ENCODE assay signal across 13 cellular contexts in genomic region chr22:42938449-42938848, GRCh38.
DNase-seq lines count a peak whose midpoint lies in the region; ATAC-seq, FAIRE-seq and TF ChIP-seq lines count a peak whose summit lies in the region.
"Had no signal": no experiment of that assay in that cellular context is flagged by ENCODE, and none has a peak within 500 bp of the region (broad histone marks: within the 10 kb centered on the region; RNA-seq: fewer than 3 reads in every experiment).

No MANE protein-coding gene starts in this region.

- CTCF ChIA-PET in activated CD8-positive, alpha-beta T cell treated with anti-CD3 and anti-CD28 coated beads, Interleukin-2, amount 10 ng/mL, durations not matched to agents 7 days and 5 days (lab: Charles Lee): interaction anchor here (1.1 kb wide), 1 partner anchor 121 kb away, joined by 3 read pairs; no protein-coding TSS in a partner anchor
- CTCF ChIA-PET in activated CD8-positive, alpha-beta T cell treated with anti-CD3 and anti-CD28 coated beads for 36 hours (lab: Charles Lee): no interaction called here

- no peak for DNase-seq in activated CD8-positive, alpha-beta T cell treated with anti-CD3 and anti-CD28 coated beads, Interleukin-2, amount 10 ng/mL, durations not matched to agents 7 days and 5 days
- DNase-seq in activated CD8-positive, alpha-beta T cell treated with anti-CD3 and anti-CD28 coated beads for 36 hours: no peak
- DNase-seq in heart left ventricle: no peak
- DNase-seq in pancreas: peak in 1 of 6 donors; percentile 36
- no peak for DNase-seq in left lobe of liver (ENCODE audit: low spot score)
- DNase-seq: 8988T; NCI-H1105; NCI-H446; stimulated activated naive CD8-positive, alpha-beta T cell treated with anti-CD3 and anti-CD28 coated beads, Interleukin-15, Interleukin-2, amounts not matched to agents 100 U/mL and 50 U/mL, for 24 hours had no signal

- intact Hi-C loops in activated CD8-positive, alpha-beta T cell treated with anti-CD3 and anti-CD28 coated beads for 36 hours (cut with micrococcal nuclease): no loop called here
- intact Hi-C loops in heart left ventricle (cut with DNase I) (no loop called here), pancreas (cut with DNase I) (no loop called here)

- no peaks in the 10 kb centered on the region for H3K27me3 Mint-ChIP-seq in activated CD8-positive, alpha-beta T cell treated with anti-CD3 and anti-CD28 coated beads, Interleukin-2, amount 10 ng/mL, durations not matched to agents 7 days and 5 days (ENCODE audit: low read depth)
- H3K27me3 Mint-ChIP-seq in activated CD8-positive, alpha-beta T cell treated with anti-CD3 and anti-CD28 coated beads for 36 hours: no peaks in the 10 kb centered on the region

- TF ChIP-seq CTCF in activated CD8-positive, alpha-beta T cell treated with anti-CD3 and anti-CD28 coated beads for 36 hours (IDR thresholded peaks at IDR 0.05): no peak
- TF ChIP-seq CTCF in heart left ventricle (IDR thresholded peaks at IDR 0.05) (no peak), pancreas (IDR thresholded peaks at IDR 0.05) (no peak)

- TF ChIP-seq POLR2A in heart left ventricle (IDR thresholded peaks at IDR 0.05): no peak

- no peak for FAIRE-seq in pancreas (lab: Jason Lieb, UNC)

- H3K4me1 Mint-ChIP-seq in activated CD8-positive, alpha-beta T cell treated with anti-CD3 and anti-CD28 coated beads, Interleukin-2, amount 10 ng/mL, durations not matched to agents 7 days and 5 days (ENCODE audit: low read depth): peaks cover 41% of the 10 kb centered on the region
- H3K4me1 Mint-ChIP-seq in activated CD8-positive, alpha-beta T cell treated with anti-CD3 and anti-CD28 coated beads for 36 hours (ENCODE audit: low read depth): peaks cover 51% of the 10 kb centered on the region

- peak overlapping the region; percentile 57 for H3K27ac Mint-ChIP-seq in activated CD8-positive, alpha-beta T cell treated with anti-CD3 and anti-CD28 coated beads, Interleukin-2, amount 10 ng/mL, durations not matched to agents 7 days and 5 days
- no peak overlapping the region for H3K27ac Mint-ChIP-seq in activated CD8-positive, alpha-beta T cell treated with anti-CD3 and anti-CD28 coated beads for 36 hours

- peak overlapping the region; percentile 23 to 93 (median 78) for H3K27ac ChIP-seq in heart left ventricle
- peak overlapping the region; percentile 66 to 95 (median 85) for H3K27ac ChIP-seq in pancreas

- WGBS in heart left ventricle, 4 donors: 61 to 76% (median 74%) methylated on average over 7 of the region's 7 CpGs
- 27 to 35% methylated on average over 7 of the region's 7 CpGs for WGBS in pancreas, 2 donors

- no peak overlapping the region for H3K4me3 Mint-ChIP-seq in activated CD8-positive, alpha-beta T cell treated with anti-CD3 and anti-CD28 coated beads, Interleukin-2, amount 10 ng/mL, durations not matched to agents 7 days and 5 days
- H3K4me3 Mint-ChIP-seq in activated CD8-positive, alpha-beta T cell treated with anti-CD3 and anti-CD28 coated beads for 36 hours: no peak overlapping the region
- H3K4me3 Mint-ChIP-seq: nephron had no signal

- POLR2A ChIA-PET in activated CD8-positive, alpha-beta T cell treated with anti-CD3 and anti-CD28 coated beads, Interleukin-2, amount 10 ng/mL, durations not matched to agents 7 days and 5 days (lab: Charles Lee): interaction anchor here (1.6 kb wide), 1 partner anchor 77 kb away, joined by 3 read pairs; the partner anchor contains the start of gene PACSIN2
- POLR2A ChIA-PET in activated CD8-positive, alpha-beta T cell treated with anti-CD3 and anti-CD28 coated beads for 36 hours (lab: Charles Lee): no interaction called here

- H3K4me1 ChIP-seq in heart left ventricle (peaks cover 36 to 99% (median 81%) of the 10 kb centered on the region in 12 donors), pancreas (peaks cover 67 to 81% (median 69%) of the 10 kb centered on the region in 3 donors)

- no peaks in the 10 kb centered on the region for H3K9me3 Mint-ChIP-seq in activated CD8-positive, alpha-beta T cell treated with anti-CD3 and anti-CD28 coated beads, Interleukin-2, amount 10 ng/mL, durations not matched to agents 7 days and 5 days (ENCODE audit: insufficient read depth)
- no peaks in the 10 kb centered on the region for H3K9me3 Mint-ChIP-seq in activated CD8-positive, alpha-beta T cell treated with anti-CD3 and anti-CD28 coated beads for 36 hours
- H3K9me3 Mint-ChIP-seq: nephron had no signal

- peaks cover 0 to 6% (median 0%) of the 10 kb centered on the region in 9 donors for H3K36me3 ChIP-seq in heart left ventricle
- H3K36me3 ChIP-seq in pancreas: no peaks in the 10 kb centered on the region

- no peak overlapping the region for H3K4me3 ChIP-seq in heart left ventricle
- no peak overlapping the region for H3K4me3 ChIP-seq in pancreas

- H3K9me3 ChIP-seq in heart left ventricle: no peaks in the 10 kb centered on the region
- no peaks in the 10 kb centered on the region for H3K9me3 ChIP-seq in pancreas

- H3K27me3 ChIP-seq in heart left ventricle (no peaks in the 10 kb centered on the region), pancreas (no peaks in the 10 kb centered on the region)

- ATAC-seq in activated CD8-positive, alpha-beta T cell treated with anti-CD3 and anti-CD28 coated beads, Interleukin-2, amount 10 ng/mL, durations not matched to agents 7 days and 5 days: no peak
- no peak for ATAC-seq in activated CD8-positive, alpha-beta T cell treated with anti-CD3 and anti-CD28 coated beads for 36 hours
- ATAC-seq in heart left ventricle (no peak), pancreas (peak in 1 of 4 donors; percentile 1), GM18907 (IDR thresholded peaks at IDR 0.05; ENCODE audit: unreplicated experiment) (no peak), HG02970 (IDR thresholded peaks at IDR 0.05; ENCODE audit: low FRiP score, unreplicated experiment) (no peak), HG03442 (IDR thresholded peaks at IDR 0.05; ENCODE audit: unreplicated experiment) (no peak), left lobe of liver (no peak)
- ATAC-seq: stimulated activated naive CD8-positive, alpha-beta T cell treated with anti-CD3 and anti-CD28 coated beads, Interleukin-15, Interleukin-2, amounts not matched to agents 100 U/mL and 50 U/mL, for 24 hours had no signal

- peaks cover 2% of the 10 kb centered on the region for H3K36me3 Mint-ChIP-seq in activated CD8-positive, alpha-beta T cell treated with anti-CD3 and anti-CD28 coated beads, Interleukin-2, amount 10 ng/mL, durations not matched to agents 7 days and 5 days (ENCODE audit: low read depth)
- H3K36me3 Mint-ChIP-seq in activated CD8-positive, alpha-beta T cell treated with anti-CD3 and anti-CD28 coated beads for 36 hours (ENCODE audit: low read depth): no peaks in the 10 kb centered on the region
